Comparison of ENCODE assay signal across 24 cellular contexts in genomic region chr10:132101529-132101928, GRCh38. TPM values are rescaled to one million over a fixed set of nuclear protein-coding genes. Genes with fewer than 3 reads are reported as not detected.
DNase-seq lines count a peak whose midpoint lies in the region; ATAC-seq, FAIRE-seq and TF ChIP-seq lines count a peak whose summit lies in the region.
"Had no signal": no experiment of that assay in that cellular context is flagged by ENCODE, and none has a peak within 500 bp of the region (broad histone marks: within the 10 kb centered on the region; RNA-seq: fewer than 3 reads in every experiment).

No MANE protein-coding gene starts in this region.

- ATAC-seq in T-helper 17 cell: no peak
- no peak for ATAC-seq in lung (ENCODE audit: insufficient read depth, low FRiP score)
- ATAC-seq in upper lobe of left lung (ENCODE audit: low FRiP score in 2 of 2): no peak
- ATAC-seq: activated CD4-positive, alpha-beta T cell treated with anti-CD3 and anti-CD28 coated beads for 36 hours; effector memory CD8-positive, alpha-beta T cell; upper lobe of right lung had no signal

- TF ChIP-seq EP300 in upper lobe of left lung (IDR thresholded peaks at IDR 0.05): no peak

- H3K4me1 ChIP-seq in A673 (ENCODE audit: insufficient read depth, low read length, poor library complexity, severe bottlenecking): no peaks in the 10 kb centered on the region
- no peaks in the 10 kb centered on the region for H3K4me1 ChIP-seq in lung (ENCODE audit: control insufficient read depth in 2 of 2, insufficient read depth in 2 of 2, low read length in 2 of 2)
- H3K4me1 ChIP-seq in upper lobe of left lung: no peaks in the 10 kb centered on the region
- H3K4me1 ChIP-seq: HAP-1, upper lobe of right lung had no signal

- H3K36me3 ChIP-seq in A673 (ENCODE audit: insufficient read depth, low read length, poor library complexity, severe bottlenecking) (no peaks in the 10 kb centered on the region), lung (ENCODE audit: control insufficient read depth in 2 of 2, insufficient read depth in 2 of 2, low read length in 2 of 2) (no peaks in the 10 kb centered on the region), upper lobe of left lung (no peaks in the 10 kb centered on the region)
- H3K36me3 ChIP-seq: cardiac muscle cell, HAP-1, upper lobe of right lung had no signal

- no peak overlapping the region for H3K27ac Mint-ChIP-seq in T-helper 17 cell
- H3K27ac Mint-ChIP-seq in Calu3 (ENCODE audit: unreplicated experiment): no peak overlapping the region
- H3K27ac Mint-ChIP-seq: activated CD4-positive, alpha-beta T cell treated with anti-CD3 and anti-CD28 coated beads for 36 hours; effector memory CD8-positive, alpha-beta T cell; memory B cell had no signal

- POLR2A ChIA-PET in A673 (lab: Charles Lee; ENCODE audit: low non-redundant PET): no interaction called here

- H3K9me3 ChIP-seq in A673 (ENCODE audit: low read depth, low read length, poor library complexity, severe bottlenecking) (no peaks in the 10 kb centered on the region), T-helper 17 cell (ENCODE audit: control insufficient read depth, low read length, poor library complexity, severe bottlenecking) (no peaks in the 10 kb centered on the region), lung (ENCODE audit: control insufficient read depth in 2 of 2, insufficient read depth in 1 of 2, low read length in 1 of 2) (peaks cover 0 to 2% of the 10 kb centered on the region in 2 donors), upper lobe of left lung (no peaks in the 10 kb centered on the region)
- H3K9me3 ChIP-seq: HAP-1, upper lobe of right lung had no signal

- H3K4me1 Mint-ChIP-seq in T-helper 17 cell (no peaks in the 10 kb centered on the region), Calu3 (ENCODE audit: low read depth, unreplicated experiment) (peaks cover 2% of the 10 kb centered on the region)
- H3K4me1 Mint-ChIP-seq: activated CD4-positive, alpha-beta T cell treated with anti-CD3 and anti-CD28 coated beads for 36 hours; memory B cell; neural crest cell had no signal

- no peak for TF ChIP-seq POLR2A in upper lobe of left lung (IDR thresholded peaks at IDR 0.05)

- DNase-seq in A673 (ENCODE audit: low spot score): no peak
- DNase-seq in T-helper 17 cell: no peak
- DNase-seq in lung (ENCODE audit: low spot score): peak; percentile 16
- DNase-seq in HTR-8/SVneo (ENCODE audit: insufficient read length, low spot score): no peak
- DNase-seq in Calu3: no peak
- no peak for DNase-seq in upper lobe of left lung
- no peak for DNase-seq in NCI-H2081 treated with DMSO at 0.1 percent for 48 hours (lab: John Stamatoyannopoulos, UW)
- DNase-seq: activated CD4-positive, alpha-beta T cell treated with anti-CD3 and anti-CD28 coated beads for 36 hours; activated T-cell treated with anti-CD3 and anti-CD28 coated beads, Interleukin-2, amount 50 U/mL, for 1 hour; DMS 273 treated with DMSO at 0.1 percent for 48 hours; effector memory CD8-positive, alpha-beta T cell; foreskin melanocyte; NCI-H1694 treated with DMSO at 0.1 percent for 48 hours; NCI-H526; RPMI8226; stimulated activated CD4-positive, alpha-beta T cell treated with anti-CD3 and anti-CD28 coated beads, Interleukin-4, amount 100 ng/mL, for 4 hours; T-helper 2 cell; upper lobe of right lung had no signal

- WGBS in lung, 2 donors: 56 to 70% methylated on average over 10 of the region's 10 CpGs
- 64 to 72% methylated on average over 10 of the region's 10 CpGs for WGBS in upper lobe of left lung, 2 donors

- H3K4me3 Mint-ChIP-seq in T-helper 17 cell (peak overlapping the region; percentile 52), Calu3 (ENCODE audit: low read depth, unreplicated experiment) (no peak overlapping the region)
- H3K4me3 Mint-ChIP-seq: activated CD4-positive, alpha-beta T cell treated with anti-CD3 and anti-CD28 coated beads for 36 hours; effector memory CD8-positive, alpha-beta T cell; memory B cell; neural crest cell had no signal

- intact Hi-C loops in A673 (cut with micrococcal nuclease; ENCODE audit: unreplicated experiment): no loop called here
- intact Hi-C loops in Calu3 (cut with micrococcal nuclease; ENCODE audit: unreplicated experiment): no loop called here

- CTCF ChIA-PET in A673 (lab: Charles Lee): interaction anchor here (0.6 kb wide), 1 partner anchor 63 kb away, joined by 5 read pairs; no protein-coding TSS in a partner anchor
- CTCF ChIA-PET in Calu3 (lab: Charles Lee): no interaction called here

- BruUV-seq in A673 (replicated peaks; lab: Mats Ljungman, UMichigan): no TSS peak
- BruUV-seq in Calu3 (replicated peaks; lab: Mats Ljungman, UMichigan): no TSS peak

- no peak overlapping the region for H3K4me3 ChIP-seq in A673 (ENCODE audit: low read depth, low read length, poor library complexity, severe bottlenecking)
- H3K4me3 ChIP-seq in lung: no peak overlapping the region
- no peak overlapping the region for H3K4me3 ChIP-seq in upper lobe of left lung
- H3K4me3 ChIP-seq: cardiac muscle cell, HAP-1, upper lobe of right lung had no signal

- H3K27me3 ChIP-seq in A673 (replicated peaks; ENCODE audit: insufficient read depth, low read depth, low read length, poor library complexity) (no peaks in the 10 kb centered on the region), lung (ENCODE audit: control insufficient read depth, insufficient read depth) (no peaks in the 10 kb centered on the region), upper lobe of left lung (no peaks in the 10 kb centered on the region)
- H3K27me3 ChIP-seq: cardiac muscle cell had no signal

- TF ChIP-seq CTCF in A673 (conservative IDR thresholded peaks at IDR 0.05; ENCODE audit: low read depth, low read length): 0 out of 2 replicates have a peak, but pooled peaks have one; percentile 36
- peak; percentile 30 for TF ChIP-seq CTCF in GM12873 (IDR thresholded peaks at IDR 0.05; ENCODE audit: insufficient read depth, low read depth, low read length, missing control alignments)
- TF ChIP-seq CTCF in lung (IDR thresholded peaks at IDR 0.05; ENCODE audit: control extremely low read depth, extremely low read depth): no peak
- no peak for TF ChIP-seq CTCF in Calu3 (IDR thresholded peaks at IDR 0.05; ENCODE audit: unreplicated experiment)
- TF ChIP-seq CTCF in upper lobe of left lung (IDR thresholded peaks at IDR 0.05): no peak

- H3K27ac ChIP-seq in A673 (ENCODE audit: low read depth, low read length, poor library complexity, severe bottlenecking) (no peak overlapping the region), lung (ENCODE audit: low read depth in 1 of 2, low read length in 1 of 2) (no peak overlapping the region), upper lobe of left lung (no peak overlapping the region)
- H3K27ac ChIP-seq: cardiac muscle cell, KMS-11, upper lobe of right lung had no signal

- H3K27me3 Mint-ChIP-seq in T-helper 17 cell: peaks cover 47% of the 10 kb centered on the region
- peaks cover 36% of the 10 kb centered on the region for H3K27me3 Mint-ChIP-seq in Calu3 (ENCODE audit: unreplicated experiment)

- H3K36me3 Mint-ChIP-seq in T-helper 17 cell (ENCODE audit: low read depth) (no peaks in the 10 kb centered on the region), Calu3 (ENCODE audit: insufficient read depth, unreplicated experiment) (no peaks in the 10 kb centered on the region)
- H3K36me3 Mint-ChIP-seq: memory B cell had no signal

- no peaks in the 10 kb centered on the region for H3K9me3 Mint-ChIP-seq in Calu3 (ENCODE audit: low read depth, unreplicated experiment)
- H3K9me3 Mint-ChIP-seq: effector memory CD8-positive, alpha-beta T cell; neural crest cell had no signal

- FAIRE-seq in HTR-8/SVneo (lab: Jason Lieb, UNC): no peak

RNA-seq across cellular contexts. Expression of gene JAKMIP3, which starts 35.8 kb away (rescaled TPM):
- total RNA-seq in A673 (2021): 2.0 and 2.8 TPM in 2 replicates
- total RNA-seq in T-helper 17 cell: under 1 TPM; 0.22 to 0.39 TPM
- under 1 TPM; 0.26 to 0.34 TPM for total RNA-seq in lung
- polyA plus RNA-seq in lung: under 1 TPM; 0.14 to 0.16 TPM
- 0.05 TPM in 2 replicates for total RNA-seq in Calu3 (2022)
- 1 to 10 TPM in 1 of 6 donors, under 1 TPM in 3, not detected in 2; 0.13 to 3.1 (median 0.52) TPM for total RNA-seq in upper lobe of left lung

Comparison
In these comparisons a context has a peak if more than half of its experiments do, and no peak if none do; other contexts are left out.
1. CTCF ChIP-seq: peak in A673 (single experiment) and GM12873 (single experiment); none in lung (single experiment), Calu3 (single experiment) and upper lobe of left lung (0 of 6).